Comparison of ENCODE assay signal across 11 cellular contexts in genomic region chr11:66409226-66409625, GRCh38. TPM values are rescaled to one million over a fixed set of nuclear protein-coding genes. Genes with fewer than 3 reads are reported as not detected.
DNase-seq lines count a peak whose midpoint lies in the region; ATAC-seq, FAIRE-seq and TF ChIP-seq lines count a peak whose summit lies in the region.
"Had no signal": no experiment of that assay in that cellular context is flagged by ENCODE, and none has a peak within 500 bp of the region (broad histone marks: within the 10 kb centered on the region; RNA-seq: fewer than 3 reads in every experiment).

No MANE protein-coding gene starts in this region.

- H3K27me3 ChIP-seq in WERI-Rb-1 (ENCODE audit: insufficient read depth, low read depth, severe bottlenecking) (no peaks in the 10 kb centered on the region), mesendoderm (ENCODE audit: insufficient read depth, low read length, poor library complexity) (no peaks in the 10 kb centered on the region), thoracic aorta (replicated peaks; ENCODE audit: insufficient read depth) (no peaks in the 10 kb centered on the region)

- DNase-seq in DMS53 (lab: John Stamatoyannopoulos, UW) (peak; percentile 54), DMS53 treated with DMSO at 0.1 percent for 48 hours (lab: John Stamatoyannopoulos, UW; ENCODE audit: unreplicated experiment) (no peak), WERI-Rb-1 (no peak), mesendoderm (no peak), thoracic aorta (ENCODE audit: low spot score) (no peak), DMS79 (lab: John Stamatoyannopoulos, UW) (no peak), D721Med (ENCODE audit: insufficient read length, low spot score) (no peak), GM19238 (ENCODE audit: insufficient read length, low spot score) (no peak)

- no peak overlapping the region for H2BK15ac ChIP-seq in mesendoderm (replicated peaks; ENCODE audit: low read depth)

- no peak overlapping the region for H4K8ac ChIP-seq in mesendoderm (ENCODE audit: low read depth, low read length)

- no peak overlapping the region for H2AK5ac ChIP-seq in mesendoderm (ENCODE audit: low read length)

- H3K27ac ChIP-seq in WERI-Rb-1 (no peak overlapping the region), mesendoderm (ENCODE audit: low read depth, low read length) (no peak overlapping the region), thoracic aorta (peak overlapping the region; percentile 36 to 65)
- H3K27ac ChIP-seq: 22Rv1 had no signal

- no peak overlapping the region for H4K5ac ChIP-seq in mesendoderm (ENCODE audit: low read length)

- no peaks in the 10 kb centered on the region for H3K79me2 ChIP-seq in mesendoderm (ENCODE audit: control insufficient read depth, insufficient read depth, low read length)

- H3K9ac ChIP-seq in mesendoderm (ENCODE audit: low read length), result peak overlapping the region; percentile 38

- no CpG with 5 or more reads among the region's 15 CpGs for WGBS in mesendoderm (ENCODE audit: extremely low coverage, insufficient coverage, low lambda C conversion rate)

- H3K4me3 ChIP-seq in WERI-Rb-1 (ENCODE audit: low read depth, low read length) (peak overlapping the region; percentile 46; the same call in 1 of the 2 replicates), mesendoderm (ENCODE audit: low read length) (no peak overlapping the region), thoracic aorta (peak overlapping the region; percentile 73)

- H3K23ac ChIP-seq in mesendoderm (ENCODE audit: low read length), result no peak overlapping the region

- H3K56ac ChIP-seq in mesendoderm (ENCODE audit: low read length), result peak overlapping the region; percentile 78

- H3K4ac ChIP-seq in mesendoderm (ENCODE audit: low read depth, low read length), result no peak overlapping the region

- TF ChIP-seq CTCF in WERI-Rb-1 (IDR thresholded peaks at IDR 0.05; ENCODE audit: low read depth, low read length), result no peak
- no peak for TF ChIP-seq CTCF in thoracic aorta (IDR thresholded peaks at IDR 0.05)
- no peak for TF ChIP-seq CTCF in D721Med (IDR thresholded peaks at IDR 0.05; ENCODE audit: insufficient read depth, missing control alignments)

- H2BK120ac ChIP-seq in mesendoderm (ENCODE audit: low read depth, low read length), result no peak overlapping the region

- H3K4me1 ChIP-seq in mesendoderm (ENCODE audit: control insufficient read depth, low read depth, low read length), result no peaks in the 10 kb centered on the region
- H3K4me1 ChIP-seq in thoracic aorta (ENCODE audit: control insufficient read depth in 1 of 2, low read depth in 2 of 2), result peaks cover 10 to 50% of the 10 kb centered on the region in 2 donors

- H3K18ac ChIP-seq in mesendoderm (ENCODE audit: low read length), result no peak overlapping the region

- H2BK5ac ChIP-seq in mesendoderm (ENCODE audit: low read length), result no peak overlapping the region

- H3K9me3 ChIP-seq in WERI-Rb-1 (ENCODE audit: severe bottlenecking) (no peaks in the 10 kb centered on the region), thoracic aorta (no peaks in the 10 kb centered on the region)

- ATAC-seq in thoracic aorta (ENCODE audit: insufficient number of reproducible peaks, low FRiP score, low read depth), result no peak

- no peaks in the 10 kb centered on the region for H3K79me1 ChIP-seq in mesendoderm (ENCODE audit: low read length)

- H3K36me3 ChIP-seq in WERI-Rb-1 (no peaks in the 10 kb centered on the region), mesendoderm (ENCODE audit: control insufficient read depth, insufficient read depth, low read length) (no peaks in the 10 kb centered on the region), thoracic aorta (no peaks in the 10 kb centered on the region)

- FAIRE-seq in D721Med (lab: Jason Lieb, UNC), result no peak

- H3K4me2 ChIP-seq in mesendoderm (ENCODE audit: low read length), result no peak overlapping the region

RNA-seq across cellular contexts. Expression of gene NPAS4, which starts 11.6 kb away (rescaled TPM):
- 0.51 TPM for polyA plus RNA-seq in mesendoderm (2013, experiment 1 of 2)
- 0.32 TPM for polyA plus RNA-seq in mesendoderm (2013, experiment 2 of 2)
- total RNA-seq in thoracic aorta, result 1 to 10 TPM; 4.2 to 6.6 TPM
- total RNA-seq: activated naive CD4-positive, alpha-beta T cell treated with anti-CD3 and anti-CD28 coated beads for 36 hours; glomerular endothelial cell had no signal

RNA-seq across cellular contexts. Expression of gene MRPL11, which starts 29.4 kb away (rescaled TPM):
- polyA plus RNA-seq in mesendoderm (2013, experiment 1 of 2), result 214 TPM
- 214 TPM for polyA plus RNA-seq in mesendoderm (2013, experiment 2 of 2)
- total RNA-seq in thoracic aorta, result 10 to 100 TPM; 16.7 to 28.0 TPM

RNA-seq across cellular contexts. Expression of gene SLC29A2, which starts 37.7 kb away (rescaled TPM):
- polyA plus RNA-seq in mesendoderm (2013, experiment 1 of 2), result 28.3 TPM
- 29.0 TPM for polyA plus RNA-seq in mesendoderm (2013, experiment 2 of 2)
- 1 to 10 TPM; 2.5 to 3.0 TPM for total RNA-seq in thoracic aorta

RNA-seq across cellular contexts. Expression of gene PELI3, which starts 57.5 kb away (rescaled TPM):
- 3.1 TPM for polyA plus RNA-seq in mesendoderm (2013, experiment 1 of 2)
- polyA plus RNA-seq in mesendoderm (2013, experiment 2 of 2), result 3.4 TPM
- 10 to 100 TPM; 29.1 to 47.1 TPM for total RNA-seq in thoracic aorta

Comparison
In these comparisons a context has a peak if more than half of its experiments do, and no peak if none do; other contexts are left out.
1. H3K27ac ChIP-seq: peak in thoracic aorta (2 of 2); none in WERI-Rb-1 (single experiment) and mesendoderm (single experiment).